Comparison of ENCODE assay signal across 24 cellular contexts in genomic region chr3:45572755-45573154, GRCh38. TPM values are rescaled to one million over a fixed set of nuclear protein-coding genes. Genes with fewer than 3 reads are reported as not detected.
DNase-seq lines count a peak whose midpoint lies in the region; ATAC-seq and TF ChIP-seq lines count a peak whose summit lies in the region.
"Had no signal": no experiment of that assay in that cellular context is flagged by ENCODE, and none has a peak within 500 bp of the region (broad histone marks: within the 10 kb centered on the region; RNA-seq: fewer than 3 reads in every experiment).

No MANE protein-coding gene starts in this region.

- intact Hi-C loops in right cardiac atrium (cut with DNase I), result no loop called here

- H3K4me1 Mint-ChIP-seq in activated naive CD8-positive, alpha-beta T cell treated with anti-CD3 and anti-CD28 coated beads, Interleukin-2, amount 50 U/mL, for 24 hours, result peaks cover 22% of the 10 kb centered on the region
- H3K4me1 Mint-ChIP-seq in activated CD4-positive, alpha-beta T cell treated with anti-CD3 and anti-CD28 coated beads, Interleukin-2, amount 10 ng/mL, durations not matched to agents 7 days and 5 days, result peaks cover 14% of the 10 kb centered on the region

- no peaks in the 10 kb centered on the region for H3K36me3 ChIP-seq in HAP-1 (replicated peaks)
- H3K36me3 ChIP-seq in RWPE2 (ENCODE audit: low read depth), result no peaks in the 10 kb centered on the region
- H3K36me3 ChIP-seq: BLaER1 treated with 17β-estradiol and CSF1 and Interleukin-3, amounts not matched to agents 10 nM and 100 nM; thoracic aorta had no signal

- WGBS in right cardiac atrium, result 50% methylated on average over 3 of the region's 3 CpGs

- H3K27me3 ChIP-seq in HAP-1 (ENCODE audit: low read depth), result no peaks in the 10 kb centered on the region
- H3K27me3 ChIP-seq in RWPE2 (ENCODE audit: insufficient read depth, poor library complexity, severe bottlenecking), result no peaks in the 10 kb centered on the region
- H3K27me3 ChIP-seq in right cardiac atrium (ENCODE audit: control insufficient read depth, insufficient read depth), result no peaks in the 10 kb centered on the region
- H3K27me3 ChIP-seq: BLaER1 treated with 17β-estradiol and CSF1 and Interleukin-3, amounts not matched to agents 10 nM and 100 nM had no signal

- H3K4me3 ChIP-seq in HAP-1 (no peak overlapping the region), RWPE2 (ENCODE audit: severe bottlenecking) (no peak overlapping the region), right cardiac atrium (ENCODE audit: low read length) (no peak overlapping the region)
- H3K4me3 ChIP-seq: BLaER1 treated with 17β-estradiol and CSF1 and Interleukin-3, amounts not matched to agents 10 nM and 100 nM; thoracic aorta had no signal

- H3K36me3 Mint-ChIP-seq in activated naive CD8-positive, alpha-beta T cell treated with anti-CD3 and anti-CD28 coated beads, Interleukin-2, amount 50 U/mL, for 24 hours (ENCODE audit: low read depth), result no peaks in the 10 kb centered on the region
- no peaks in the 10 kb centered on the region for H3K36me3 Mint-ChIP-seq in activated CD4-positive, alpha-beta T cell treated with anti-CD3 and anti-CD28 coated beads, Interleukin-2, amount 10 ng/mL, durations not matched to agents 7 days and 5 days (ENCODE audit: low read depth)
- H3K36me3 Mint-ChIP-seq: activated CD4-positive, alpha-beta memory T cell treated with anti-CD3 and anti-CD28 coated beads for 36 hours; T-cell had no signal

- peaks cover 18% of the 10 kb centered on the region for H3K4me1 ChIP-seq in HAP-1
- H3K4me1 ChIP-seq in RWPE2 (ENCODE audit: insufficient read depth, poor library complexity, severe bottlenecking), result peaks cover 14% of the 10 kb centered on the region
- peaks cover 2% of the 10 kb centered on the region for H3K4me1 ChIP-seq in right cardiac atrium (ENCODE audit: control insufficient read depth, insufficient read depth, low read length)

- H3K9me3 Mint-ChIP-seq in activated naive CD8-positive, alpha-beta T cell treated with anti-CD3 and anti-CD28 coated beads, Interleukin-2, amount 50 U/mL, for 24 hours, result no peaks in the 10 kb centered on the region
- H3K9me3 Mint-ChIP-seq in activated CD4-positive, alpha-beta T cell treated with anti-CD3 and anti-CD28 coated beads, Interleukin-2, amount 10 ng/mL, durations not matched to agents 7 days and 5 days, result no peaks in the 10 kb centered on the region
- H3K9me3 Mint-ChIP-seq: activated CD4-positive, alpha-beta memory T cell treated with anti-CD3 and anti-CD28 coated beads for 36 hours; activated T-helper 2 cell treated with anti-CD3 and anti-CD28 coated beads, Interferon-gamma antibody, Interleukin-2, Interleukin-4, amounts not matched to agents 10 μg/mL and 5 μg/mL and 100 μg/mL, durations not matched to agents 14 hours and 24 hours and 36 hours; stimulated activated naive CD8-positive, alpha-beta T cell treated with anti-CD3 and anti-CD28 coated beads, Interleukin-15, Interleukin-2, amounts not matched to agents 100 ng/mL and 50 ng/mL, for 24 hours; T-cell had no signal

- no peaks in the 10 kb centered on the region for H3K9me3 ChIP-seq in HAP-1
- H3K9me3 ChIP-seq in RWPE2 (ENCODE audit: severe bottlenecking), result no peaks in the 10 kb centered on the region
- no peaks in the 10 kb centered on the region for H3K9me3 ChIP-seq in right cardiac atrium (ENCODE audit: control insufficient read depth, low read length)
- H3K9me3 ChIP-seq: thoracic aorta had no signal

- POLR2A ChIA-PET in activated CD4-positive, alpha-beta T cell treated with anti-CD3 and anti-CD28 coated beads, Interleukin-2, amount 10 ng/mL, durations not matched to agents 7 days and 5 days (lab: Charles Lee), result no interaction called here

- no peak overlapping the region for H3K27ac Mint-ChIP-seq in activated naive CD8-positive, alpha-beta T cell treated with anti-CD3 and anti-CD28 coated beads, Interleukin-2, amount 50 U/mL, for 24 hours
- no peak overlapping the region for H3K27ac Mint-ChIP-seq in activated CD4-positive, alpha-beta T cell treated with anti-CD3 and anti-CD28 coated beads, Interleukin-2, amount 10 ng/mL, durations not matched to agents 7 days and 5 days
- H3K27ac Mint-ChIP-seq: activated CD4-positive, alpha-beta memory T cell treated with anti-CD3 and anti-CD28 coated beads for 36 hours; activated naive CD8-positive, alpha-beta T cell; activated T-helper 2 cell treated with anti-CD3 and anti-CD28 coated beads, Interferon-gamma antibody, Interleukin-2, Interleukin-4, amounts not matched to agents 10 μg/mL and 5 μg/mL and 100 μg/mL, durations not matched to agents 14 hours and 24 hours and 36 hours; dendritic cell treated with granulocyte-macrophage colony-stimulating factor and Interleukin-4, amounts not matched to agents 40 ng/mL and 50 ng/mL, for 4 days; progenitor cell of endocrine pancreas; stimulated activated naive CD8-positive, alpha-beta T cell treated with anti-CD3 and anti-CD28 coated beads, Interleukin-15, Interleukin-2, amounts not matched to agents 100 ng/mL and 50 ng/mL, for 24 hours; T-cell had no signal

- TF ChIP-seq CTCF in RWPE2 (IDR thresholded peaks at IDR 0.05; ENCODE audit: poor library complexity, severe bottlenecking), result no peak

- in situ Hi-C loops in HAP-1 (cut with MboI; ENCODE audit: low sequenced_read_pairs), result no loop called here

- DNase-seq in HAP-1 (ENCODE audit: low spot score in 2 of 2), result peak; percentile 28 to 36
- no peak for DNase-seq in RWPE2 (ENCODE audit: low spot score)
- DNase-seq in right cardiac atrium, result no peak
- peak; percentile 6 for DNase-seq in mesenteric fat pad (ENCODE audit: low spot score)
- DNase-seq in activated naive CD8-positive, alpha-beta T cell treated with anti-CD3 and anti-CD28 coated beads, Interleukin-2, amount 50 U/mL, for 24 hours, result no peak
- DNase-seq in activated CD4-positive, alpha-beta T cell treated with anti-CD3 and anti-CD28 coated beads, Interleukin-2, amount 10 ng/mL, durations not matched to agents 7 days and 5 days, result no peak
- no peak for DNase-seq in NCI-H1694 treated with DMSO at 0.1 percent for 48 hours (lab: John Stamatoyannopoulos, UW)
- DNase-seq: activated CD4-positive, alpha-beta memory T cell treated with anti-CD3 and anti-CD28 coated beads for 36 hours; central memory CD4-positive, alpha-beta T cell; GDM1; hypothalamus; Kasumi-1; kidney glomerular epithelial cell; NCI-H187; NCI-H69; T-cell had no signal

- peaks cover 5% of the 10 kb centered on the region for H3K27me3 Mint-ChIP-seq in activated naive CD8-positive, alpha-beta T cell treated with anti-CD3 and anti-CD28 coated beads, Interleukin-2, amount 50 U/mL, for 24 hours
- no peaks in the 10 kb centered on the region for H3K27me3 Mint-ChIP-seq in activated CD4-positive, alpha-beta T cell treated with anti-CD3 and anti-CD28 coated beads, Interleukin-2, amount 10 ng/mL, durations not matched to agents 7 days and 5 days
- H3K27me3 Mint-ChIP-seq: activated CD4-positive, alpha-beta memory T cell treated with anti-CD3 and anti-CD28 coated beads for 36 hours; dendritic cell treated with granulocyte-macrophage colony-stimulating factor and Interleukin-4, amounts not matched to agents 40 ng/mL and 50 ng/mL, for 4 days; stimulated activated naive CD8-positive, alpha-beta T cell treated with anti-CD3 and anti-CD28 coated beads, Interleukin-15, Interleukin-2, amounts not matched to agents 100 ng/mL and 50 ng/mL, for 24 hours had no signal

- peak overlapping the region; percentile 13 for H3K27ac ChIP-seq in RWPE2 (ENCODE audit: poor library complexity, severe bottlenecking)
- no peak overlapping the region for H3K27ac ChIP-seq in right cardiac atrium (ENCODE audit: low read length)
- H3K27ac ChIP-seq: BLaER1 treated with 17β-estradiol and CSF1 and Interleukin-3, amounts not matched to agents 10 nM and 100 nM; thoracic aorta had no signal

- no peak overlapping the region for H3K4me3 Mint-ChIP-seq in activated naive CD8-positive, alpha-beta T cell treated with anti-CD3 and anti-CD28 coated beads, Interleukin-2, amount 50 U/mL, for 24 hours
- H3K4me3 Mint-ChIP-seq in activated CD4-positive, alpha-beta T cell treated with anti-CD3 and anti-CD28 coated beads, Interleukin-2, amount 10 ng/mL, durations not matched to agents 7 days and 5 days, result no peak overlapping the region
- H3K4me3 Mint-ChIP-seq: activated CD4-positive, alpha-beta memory T cell treated with anti-CD3 and anti-CD28 coated beads for 36 hours; activated naive CD8-positive, alpha-beta T cell; dendritic cell treated with granulocyte-macrophage colony-stimulating factor and Interleukin-4, amounts not matched to agents 40 ng/mL and 50 ng/mL, for 4 days; stimulated activated naive CD8-positive, alpha-beta T cell treated with anti-CD3 and anti-CD28 coated beads, Interleukin-15, Interleukin-2, amounts not matched to agents 100 ng/mL and 50 ng/mL, for 24 hours; T-cell had no signal

- ATAC-seq in RWPE2 (ENCODE audit: low read depth) (no peak), right cardiac atrium (peak; percentile 63 to 64)
- no peak for ATAC-seq in activated naive CD8-positive, alpha-beta T cell treated with anti-CD3 and anti-CD28 coated beads, Interleukin-2, amount 50 U/mL, for 24 hours
- ATAC-seq: Panc1, T-cell had no signal

- CTCF ChIA-PET in activated CD4-positive, alpha-beta T cell treated with anti-CD3 and anti-CD28 coated beads, Interleukin-2, amount 10 ng/mL, durations not matched to agents 7 days and 5 days (lab: Charles Lee), result no interaction called here

RNA-seq across cellular contexts. Expression of gene LIMD1, which starts 21.8 kb away (rescaled TPM):
- total RNA-seq in right cardiac atrium (10 to 100 TPM; 18.6 to 25.4 (median 22.2) TPM), mesenteric fat pad (26.5 TPM)
- 8.7 TPM for polyA plus RNA-seq in right cardiac atrium
- 10 to 100 TPM; 45.1 to 47.7 TPM for total RNA-seq in activated CD4-positive, alpha-beta T cell treated with anti-CD3 and anti-CD28 coated beads, Interleukin-2, amount 10 ng/mL, durations not matched to agents 7 days and 5 days

Comparison
In these comparisons a context has a peak if more than half of its experiments do, and no peak if none do; other contexts are left out.
1. DNase-seq: peak in HAP-1 (2 of 2) and mesenteric fat pad (single experiment); none in RWPE2 (single experiment), right cardiac atrium (0 of 3), activated naive CD8-positive, alpha-beta T cell treated with anti-CD3 and anti-CD28 coated beads, Interleukin-2, amount 50 U/mL, for 24 hours (single experiment), activated CD4-positive, alpha-beta T cell treated with anti-CD3 and anti-CD28 coated beads, Interleukin-2, amount 10 ng/mL, durations not matched to agents 7 days and 5 days (single experiment) and NCI-H1694 treated with DMSO at 0.1 percent for 48 hours (single experiment).
2. ATAC-seq: peak in right cardiac atrium (2 of 2); none in RWPE2 (single experiment) and activated naive CD8-positive, alpha-beta T cell treated with anti-CD3 and anti-CD28 coated beads, Interleukin-2, amount 50 U/mL, for 24 hours (single experiment).